ENCODE assay signal across 23 cellular contexts in genomic region chr3:120495809-120496208, GRCh38. TPM values are rescaled to one million over a fixed set of nuclear protein-coding genes. Genes with fewer than 3 reads are reported as not detected.
DNase-seq lines count a peak whose midpoint lies in the region; ATAC-seq, FAIRE-seq and TF ChIP-seq lines count a peak whose summit lies in the region.
"Had no signal": no experiment of that assay in that cellular context is flagged by ENCODE, and none has a peak within 500 bp of the region (broad histone marks: within the 10 kb centered on the region; RNA-seq: fewer than 3 reads in every experiment).

No MANE protein-coding gene starts in this region.

- H3K27ac ChIP-seq in heart left ventricle (peak overlapping the region in 9 of 12 donors; percentile 4 to 71 (median 52)), astrocyte (ENCODE audit: low read depth, low read length) (peak overlapping the region; percentile 92), mesenchymal stem cell (ENCODE audit: low read length, poor library complexity, severe bottlenecking) (peak overlapping the region; percentile 91), uterus (peak overlapping the region; percentile 58 to 65)
- H3K27ac ChIP-seq: BLaER1 treated with 17β-estradiol and CSF1 and Interleukin-3, amounts not matched to agents 10 nM and 100 nM; pancreas; VCaP had no signal

- H4K91ac ChIP-seq in mesenchymal stem cell (ENCODE audit: low read length): no peak overlapping the region

- H3K36me3 ChIP-seq in heart left ventricle (no peaks in the 10 kb centered on the region), astrocyte (ENCODE audit: insufficient read depth, low read length) (no peaks in the 10 kb centered on the region), mesenchymal stem cell (ENCODE audit: control insufficient read depth in 1 of 2, insufficient read depth in 2 of 2, low read depth in 1 of 2, low read length in 2 of 2) (no peaks in the 10 kb centered on the region), uterus (no peaks in the 10 kb centered on the region)
- H3K36me3 ChIP-seq: pancreas, suprapubic skin had no signal

- H3K4me3 ChIP-seq in heart left ventricle (no peak overlapping the region), astrocyte (ENCODE audit: insufficient read depth, low read depth, low read length) (no peak overlapping the region), mesenchymal stem cell (ENCODE audit: insufficient read depth in 1 of 2, low read depth in 1 of 2, low read length in 2 of 2) (peak overlapping the region in 1 of 2 experiments; percentile 46), uterus (no peak overlapping the region)
- H3K4me3 ChIP-seq: pancreas, skin epidermis, suprapubic skin had no signal

- TF ChIP-seq POLR2A in heart left ventricle (IDR thresholded peaks at IDR 0.05) (no peak), uterus (IDR thresholded peaks at IDR 0.05) (no peak)

- no peaks in the 10 kb centered on the region for H3K79me2 ChIP-seq in astrocyte (ENCODE audit: insufficient read depth, low read length)

- peaks cover 8% of the 10 kb centered on the region for H3K36me3 Mint-ChIP-seq in astrocyte (ENCODE audit: low read depth, unreplicated experiment)
- no peaks in the 10 kb centered on the region for H3K36me3 Mint-ChIP-seq in progenitor cell of endocrine pancreas (ENCODE audit: insufficient read depth)
- H3K36me3 Mint-ChIP-seq: activated CD4-positive, alpha-beta memory T cell treated with anti-CD3 and anti-CD28 coated beads for 36 hours had no signal

- H3K9me3 Mint-ChIP-seq in astrocyte (ENCODE audit: unreplicated experiment) (peaks cover 31% of the 10 kb centered on the region), progenitor cell of endocrine pancreas (ENCODE audit: low read depth) (peaks cover 8% of the 10 kb centered on the region)

- H3K79me1 ChIP-seq in mesenchymal stem cell (replicated peaks; ENCODE audit: low read length, poor library complexity, severe bottlenecking): peaks cover 1% of the 10 kb centered on the region

- no peak overlapping the region for H3K14ac ChIP-seq in mesenchymal stem cell (ENCODE audit: low read length in 2 of 2)

- no peak for TF ChIP-seq CTCF in heart left ventricle (IDR thresholded peaks at IDR 0.05)
- TF ChIP-seq CTCF in astrocyte (IDR thresholded peaks at IDR 0.05; ENCODE audit: insufficient read depth, low read depth, low read length): no peak
- TF ChIP-seq CTCF in uterus (IDR thresholded peaks at IDR 0.05): no peak
- TF ChIP-seq CTCF in progenitor cell of endocrine pancreas (IDR thresholded peaks at IDR 0.05; ENCODE audit: unreplicated experiment): no peak

- H3K9ac ChIP-seq in astrocyte (ENCODE audit: low read length) (no peak overlapping the region), mesenchymal stem cell (ENCODE audit: low read length) (peak overlapping the region; percentile 87)
- H3K9ac ChIP-seq: BLaER1 treated with 17β-estradiol and CSF1 and Interleukin-3, amounts not matched to agents 10 nM and 100 nM had no signal

- no peak overlapping the region for H2BK15ac ChIP-seq in mesenchymal stem cell (ENCODE audit: low read depth, poor library complexity, severe bottlenecking)

- H3K18ac ChIP-seq in mesenchymal stem cell (ENCODE audit: low read depth in 1 of 2, low read length in 2 of 2): no peak overlapping the region

- H2BK12ac ChIP-seq in mesenchymal stem cell (ENCODE audit: low read length in 2 of 2): no peak overlapping the region

- H2AFZ ChIP-seq in astrocyte (ENCODE audit: low read depth, low read length): no peak overlapping the region
- no peak overlapping the region for H2AFZ ChIP-seq in mesenchymal stem cell (ENCODE audit: low read depth, low read length)

- no peaks in the 10 kb centered on the region for H4K20me1 ChIP-seq in astrocyte (ENCODE audit: insufficient read depth, low read length)
- H4K20me1 ChIP-seq: BLaER1 treated with 17β-estradiol and CSF1 and Interleukin-3, amounts not matched to agents 10 nM and 100 nM had no signal

- H3K4me2 ChIP-seq in astrocyte (ENCODE audit: low read length) (peak overlapping the region; percentile 73), mesenchymal stem cell (ENCODE audit: low read length, poor library complexity, severe bottlenecking) (no peak overlapping the region)
- H3K4me2 ChIP-seq: BLaER1 treated with 17β-estradiol and CSF1 and Interleukin-3, amounts not matched to agents 10 nM and 100 nM had no signal

- WGBS in heart left ventricle, 4 donors: 74 to 82% (median 78%) methylated on average over 2 of the region's 2 CpGs
- WGBS in mesenchymal stem cell: 82% methylated on average over 2 of the region's 2 CpGs

- H3K27ac Mint-ChIP-seq in astrocyte (ENCODE audit: unreplicated experiment) (no peak overlapping the region), progenitor cell of endocrine pancreas (no peak overlapping the region)
- H3K27ac Mint-ChIP-seq: activated CD4-positive, alpha-beta memory T cell treated with anti-CD3 and anti-CD28 coated beads for 36 hours; T-helper 1 cell treated with Interleukin-12 subunit alpha and Interleukin-12 subunit beta and Interleukin-4 antibody, amounts not matched to agents 30 μg/mL and 1 μg/mL, for 36 hours had no signal

- FAIRE-seq in astrocyte (lab: Jason Lieb, UNC): no peak
- FAIRE-seq: frontal cortex, G401.6, GM19239, pancreas had no signal

- no peak overlapping the region for H2BK120ac ChIP-seq in mesenchymal stem cell (ENCODE audit: low read depth, low read length)

- H3K27me3 Mint-ChIP-seq in astrocyte (ENCODE audit: low read depth, unreplicated experiment) (no peaks in the 10 kb centered on the region), progenitor cell of endocrine pancreas (peaks cover 4% of the 10 kb centered on the region)

- intact Hi-C loops in heart left ventricle (cut with DNase I): no loop called here
- intact Hi-C loops in Right ventricle myocardium superior (cut with DNase I): no loop called here
- intact Hi-C loops in uterus (cut with DNase I; ENCODE audit: low total_unique reads): no loop called here

- H2AK5ac ChIP-seq in mesenchymal stem cell (ENCODE audit: low read length, severe bottlenecking): no peak overlapping the region

- no peak overlapping the region for H4K8ac ChIP-seq in mesenchymal stem cell (ENCODE audit: low read length)

- no peaks in the 10 kb centered on the region for H3K27me3 ChIP-seq in heart left ventricle
- H3K27me3 ChIP-seq in astrocyte (ENCODE audit: insufficient read depth, low read length): no peaks in the 10 kb centered on the region
- H3K27me3 ChIP-seq in mesenchymal stem cell (ENCODE audit: control insufficient read depth in 1 of 2, insufficient read depth in 1 of 2, low read length in 2 of 2): no peaks in the 10 kb centered on the region
- H3K27me3 ChIP-seq in uterus: no peaks in the 10 kb centered on the region
- H3K27me3 ChIP-seq: BLaER1 treated with 17β-estradiol and CSF1 and Interleukin-3, amounts not matched to agents 10 nM and 100 nM; pancreas; suprapubic skin had no signal

- DNase-seq in heart left ventricle (no peak), Right ventricle myocardium superior (no peak), astrocyte (ENCODE audit: low read depth) (no peak), mesenchymal stem cell (no peak), uterus (no peak), NCI-H446 (lab: John Stamatoyannopoulos, UW) (no peak), NCI-H526 treated with DMSO at 0.1 percent for 48 hours (lab: John Stamatoyannopoulos, UW) (no peak), progenitor cell of endocrine pancreas (ENCODE audit: low spot score, unreplicated experiment) (no peak)
- DNase-seq: activated CD4-positive, alpha-beta memory T cell treated with anti-CD3 and anti-CD28 coated beads for 36 hours; activated naive CD4-positive, alpha-beta T cell treated with Interleukin-2 at 50 U/mL for 16 hours; anterior cingulate cortex; H7; NCI-H1417 treated with DMSO at 0.1 percent for 48 hours; pancreas; stimulated activated CD4-positive, alpha-beta T cell treated with anti-CD3 and anti-CD28 coated beads, Interleukin-4, amount 100 ng/mL, for 24 hours had no signal

- no peak overlapping the region for H3K4ac ChIP-seq in mesenchymal stem cell (ENCODE audit: low read depth in 1 of 2, low read length in 2 of 2)

- peak overlapping the region; percentile 37 for H3K4me3 Mint-ChIP-seq in astrocyte (ENCODE audit: unreplicated experiment)
- H3K4me3 Mint-ChIP-seq in progenitor cell of endocrine pancreas (ENCODE audit: low read depth): no peak overlapping the region
- H3K4me3 Mint-ChIP-seq: activated CD4-positive, alpha-beta memory T cell treated with anti-CD3 and anti-CD28 coated beads for 36 hours; T-helper 1 cell treated with Interleukin-12 subunit alpha and Interleukin-12 subunit beta and Interleukin-4 antibody, amounts not matched to agents 30 μg/mL and 1 μg/mL, for 36 hours had no signal

- no peak overlapping the region for H3K23ac ChIP-seq in mesenchymal stem cell (ENCODE audit: low read length in 2 of 2)

- peaks cover 0 to 16% (median 0%) of the 10 kb centered on the region in 12 donors for H3K9me3 ChIP-seq in heart left ventricle
- H3K9me3 ChIP-seq in astrocyte (ENCODE audit: insufficient read depth, low read depth, low read length): peaks cover 13% of the 10 kb centered on the region
- peaks cover 6% of the 10 kb centered on the region for H3K9me3 ChIP-seq in mesenchymal stem cell (ENCODE audit: control insufficient read depth, low read length)
- no peaks in the 10 kb centered on the region for H3K9me3 ChIP-seq in uterus
- H3K9me3 ChIP-seq: pancreas, suprapubic skin had no signal

- no peak overlapping the region for H2BK5ac ChIP-seq in mesenchymal stem cell (ENCODE audit: low read depth, low read length, poor library complexity, severe bottlenecking)

- H3K4me1 Mint-ChIP-seq in astrocyte (ENCODE audit: low read depth, unreplicated experiment) (peaks cover 42% of the 10 kb centered on the region), progenitor cell of endocrine pancreas (ENCODE audit: low read depth) (no peaks in the 10 kb centered on the region)

- no peak for ATAC-seq in heart left ventricle
- no peak for ATAC-seq in Right ventricle myocardium superior (ENCODE audit: poor library complexity)

- H3K4me1 ChIP-seq in heart left ventricle: peaks cover 0 to 36% (median 3%) of the 10 kb centered on the region in 12 donors
- H3K4me1 ChIP-seq in astrocyte (ENCODE audit: insufficient read depth, low read length): peaks cover 26% of the 10 kb centered on the region
- H3K4me1 ChIP-seq in mesenchymal stem cell (ENCODE audit: control insufficient read depth, insufficient read depth, low read depth, low read length): peaks cover 1% of the 10 kb centered on the region
- H3K4me1 ChIP-seq in uterus: peaks cover 0 to 12% of the 10 kb centered on the region in 2 donors
- H3K4me1 ChIP-seq: pancreas had no signal

RNA-seq across cellular contexts. Expression of gene FSTL1, which starts 45.0 kb away (rescaled TPM):
- total RNA-seq in heart left ventricle (100 to 1,000 TPM; 138 to 667 (median 220) TPM), Right ventricle myocardium superior (209 TPM), astrocyte (1,010 and 1,056 TPM in 2 replicates), uterus (1,000 to 10,000 TPM in 1 of 4 donors, 100 to 1,000 TPM in 3; 311 to 1,355 (median 418) TPM), progenitor cell of endocrine pancreas (210 and 225 TPM in 2 replicates)
- polyA plus RNA-seq in heart left ventricle: 100 to 1,000 TPM in 1 of 2 donors, 10 to 100 TPM in 1; 43.8 to 146 TPM
- 544 TPM for polyA plus RNA-seq in mesenchymal stem cell (2013, experiment 1 of 2)
- polyA plus RNA-seq in mesenchymal stem cell (2013, experiment 2 of 2): 562 TPM
